In the genomic region with DNA sequence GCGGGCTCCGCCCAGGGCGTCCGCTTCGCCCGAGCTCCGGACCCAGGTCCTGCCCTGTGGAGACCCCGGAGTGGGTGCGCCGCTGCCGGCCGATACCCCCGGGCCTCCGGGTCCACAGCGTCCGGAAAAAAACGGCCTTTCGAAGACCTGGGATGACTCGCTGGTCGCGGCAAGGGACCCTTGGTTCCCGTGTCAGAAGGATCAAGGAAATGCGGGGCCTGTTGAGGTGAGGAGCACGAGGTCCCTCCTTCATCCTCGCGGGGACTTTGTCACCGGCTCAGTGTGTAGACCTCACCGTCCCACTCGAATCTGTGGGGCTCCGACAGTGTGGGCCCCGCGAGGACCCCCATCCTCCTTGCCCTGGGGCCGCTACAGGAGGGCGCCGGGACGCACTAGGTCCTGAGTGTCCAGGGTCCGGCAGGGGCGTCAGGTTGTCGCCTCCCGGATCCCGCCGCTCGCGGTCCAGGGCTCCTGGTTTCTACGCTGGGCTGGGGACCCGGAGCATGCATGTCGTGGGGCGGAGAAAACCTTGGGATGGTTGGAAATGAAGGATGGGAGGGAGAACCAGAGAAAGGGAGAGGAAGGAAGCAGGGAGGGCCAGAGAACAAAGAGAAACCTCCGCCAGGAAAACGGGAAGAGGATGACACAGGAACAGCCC, we compare ENCODE assay signal across 8 cellular contexts. TPM values are rescaled to one million over a fixed set of nuclear protein-coding genes. Genes with fewer than 3 reads are reported as not detected.
"Had no signal": no experiment of that assay in that cellular context is flagged by ENCODE, and none has a peak within 500 bp of the region (broad histone marks: within the 10 kb centered on the region; RNA-seq: fewer than 3 reads in every experiment).

No MANE protein-coding gene starts in this region.

RNA-seq across cellular contexts. Expression of gene RAET1L, which starts 10.6 kb away (rescaled TPM):
- total RNA-seq: activated CD8-positive, alpha-beta T cell treated with anti-CD3 and anti-CD28 coated beads, Interleukin-2, amount 10 ng/mL, durations not matched to agents 7 days and 5 days; activated naive CD4-positive, alpha-beta T cell treated with anti-CD3 and anti-CD28 coated beads, Interleukin-2, amount 50 U/mL, for 72 hours; cardiac muscle cell; dorsolateral prefrontal cortex; fibroblast of lung; naive thymus-derived CD4-positive, alpha-beta T cell; sciatic nerve; spleen had no signal
- polyA plus RNA-seq: cardiac muscle cell; fibroblast of lung; naive thymus-derived CD4-positive, alpha-beta T cell; spleen had no signal

RNA-seq across cellular contexts. Expression of gene ULBP1, which starts 51.0 kb away (rescaled TPM):
- total RNA-seq: cardiac muscle cell, sciatic nerve had no signal
- polyA plus RNA-seq: cardiac muscle cell; naive thymus-derived CD4-positive, alpha-beta T cell had no signal

RNA-seq across cellular contexts. Expression of gene ULBP3, which starts 54.2 kb away (rescaled TPM):
- total RNA-seq: activated naive CD4-positive, alpha-beta T cell treated with anti-CD3 and anti-CD28 coated beads, Interleukin-2, amount 50 U/mL, for 72 hours had no signal
